ENCODE assay signal across 11 cellular contexts in the genomic region with DNA sequence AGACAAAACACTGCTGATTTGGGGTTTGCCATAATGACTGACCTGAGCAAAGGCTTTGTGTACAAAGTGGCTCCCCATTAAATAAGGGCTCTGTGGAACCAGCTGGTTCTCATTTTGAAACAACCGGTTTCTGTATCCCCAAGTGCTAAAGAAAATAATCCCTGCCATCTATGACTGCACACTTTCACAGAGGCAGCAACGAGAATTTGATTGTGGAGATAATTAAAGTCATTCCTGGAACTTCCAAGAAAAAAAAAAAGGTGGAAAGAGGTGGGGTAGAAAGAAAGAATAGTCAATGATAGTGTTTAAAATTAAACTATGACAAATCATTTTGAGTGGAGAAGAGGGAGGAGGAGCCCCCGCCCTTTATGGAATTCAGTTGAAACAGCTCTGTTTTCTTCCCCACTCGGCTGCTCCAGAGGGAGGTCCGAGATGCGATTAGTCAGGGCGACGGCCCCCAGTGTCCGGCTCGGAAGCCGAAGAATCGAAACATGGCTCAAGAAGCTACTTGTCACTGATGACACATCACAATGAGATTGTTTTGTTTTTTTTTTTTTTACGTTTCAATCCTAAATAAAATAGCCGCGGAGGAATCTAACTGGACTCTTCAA. TPM values are rescaled to one million over a fixed set of nuclear protein-coding genes. Genes with fewer than 3 reads are reported as not detected.
DNase-seq lines count a peak whose midpoint lies in the region; ATAC-seq and TF ChIP-seq lines count a peak whose summit lies in the region.
"Had no signal": no experiment of that assay in that cellular context is flagged by ENCODE, and none has a peak within 500 bp of the region (broad histone marks: within the 10 kb centered on the region; RNA-seq: fewer than 3 reads in every experiment).

No MANE protein-coding gene starts in this region.

- H3K27me3 ChIP-seq in neural cell (ENCODE audit: insufficient read depth, low read depth, low read length): no peaks in the 10 kb centered on the region

- no peak for DNase-seq in AG04449 (ENCODE audit: low read depth, low spot score)
- DNase-seq in NCI-H460 (ENCODE audit: extremely low read depth, low read depth): peak; percentile 43
- DNase-seq in epithelial cell of esophagus (ENCODE audit: low read depth): peak; percentile 32
- DNase-seq in NCI-H1105 treated with DMSO at 0.1 percent for 48 hours (lab: John Stamatoyannopoulos, UW): no peak
- DNase-seq: activated naive CD8-positive, alpha-beta T cell treated with anti-CD3 and anti-CD28 coated beads, Interleukin-2, amount 10 ng/mL, durations not matched to agents 7 days and 5 days had no signal

- H3K9me2 ChIP-seq in neural cell (ENCODE audit: insufficient read depth, low read length): no peaks in the 10 kb centered on the region

- peaks cover 18% of the 10 kb centered on the region for H4K20me1 ChIP-seq in neural cell (ENCODE audit: insufficient read depth)

- peaks cover 6% of the 10 kb centered on the region for H3K36me3 ChIP-seq in neural cell (ENCODE audit: insufficient read depth, low read length)

- TF ChIP-seq EP300 in neural cell (conservative IDR thresholded peaks at IDR 0.05; ENCODE audit: poor library complexity, severe bottlenecking): no peak

- POLR2A ChIA-PET in AG04449 (lab: Yijun Ruan, JAX): interaction anchor here (0.7 to 0.9 kb wide), 2 partner anchors 30 to 85 kb away, joined by 3 read pairs; no protein-coding TSS in a partner anchor

- CTCF ChIA-PET in AG04449 (lab: Yijun Ruan, JAX): interaction anchor here (0.7 to 2.0 kb wide), 7 partner anchors 12 to 365 kb away, joined by 3 to 10 read pairs (median 4); no protein-coding TSS in a partner anchor

- H3K4me3 ChIP-seq in AG04449 (ENCODE audit: low read depth, low read length): peak overlapping the region; percentile 1
- H3K4me3 ChIP-seq in epithelial cell of esophagus (ENCODE audit: low read length): no peak overlapping the region
- H3K4me3 ChIP-seq in neural cell (ENCODE audit: low read length): peak overlapping the region; percentile 43
- H3K4me3 ChIP-seq: lung had no signal

- H3F3A ChIP-seq in neural cell (ENCODE audit: insufficient read depth, low read length, poor library complexity, severe bottlenecking): no peaks in the 10 kb centered on the region

- H3K9me3 ChIP-seq in neural cell (ENCODE audit: low read length): no peaks in the 10 kb centered on the region

- H3K79me2 ChIP-seq in neural cell (replicated peaks; ENCODE audit: insufficient read depth, low read length): peaks cover 24% of the 10 kb centered on the region

- no peak for TF ChIP-seq CTCF in AG04449 (IDR thresholded peaks at IDR 0.05; ENCODE audit: insufficient read depth, low read length, missing control alignments)
- TF ChIP-seq CTCF in epithelial cell of esophagus (IDR thresholded peaks at IDR 0.05; ENCODE audit: insufficient read depth, low read depth, low read length, missing control alignments): no peak
- no peak for TF ChIP-seq CTCF in neural cell (IDR thresholded peaks at IDR 0.05; ENCODE audit: poor library complexity, severe bottlenecking)

- ATAC-seq in GM19395 (IDR thresholded peaks at IDR 0.05; ENCODE audit: unreplicated experiment): no peak
- no peak for ATAC-seq in HG02678 (IDR thresholded peaks at IDR 0.05; ENCODE audit: unreplicated experiment)
- no peak for ATAC-seq in GM19324 (IDR thresholded peaks at IDR 0.05; ENCODE audit: low FRiP score, unreplicated experiment)

- H2AFZ ChIP-seq in neural cell (ENCODE audit: low read depth, low read length): no peak overlapping the region

- no peak for TF ChIP-seq RAD21 in neural cell (conservative IDR thresholded peaks at IDR 0.05)

- peak overlapping the region; percentile 23 for H3K4me2 ChIP-seq in neural cell (ENCODE audit: low read length)

- H3K9ac ChIP-seq in neural cell (ENCODE audit: low read length): no peak overlapping the region

- no peak overlapping the region for H3K27ac ChIP-seq in neural cell (ENCODE audit: low read length)
- H3K27ac ChIP-seq: C4-2B had no signal

TF ChIP-seq in neural cell, 6 proteins besides CTCF, POLR2A, EP300 and RAD21:
- TF ChIP-seq EZH2 (IDR thresholded peaks at IDR 0.05; ENCODE audit: borderline replicate concordance, insufficient read depth, low read length, poor library complexity, severe bottlenecking): no peak
- no peak for TF ChIP-seq SMC3 (conservative IDR thresholded peaks at IDR 0.05; ENCODE audit: poor library complexity)
- no peak for TF ChIP-seq TAF1 (IDR thresholded peaks at IDR 0.05; ENCODE audit: low read depth)
- TF ChIP-seq MXI1 (conservative IDR thresholded peaks at IDR 0.05; ENCODE audit: poor library complexity, severe bottlenecking): no peak
- no peak for TF ChIP-seq POLR2AphosphoS5 (IDR thresholded peaks at IDR 0.05)
- TF ChIP-seq REST (IDR thresholded peaks at IDR 0.05; ENCODE audit: borderline replicate concordance): no peak

RNA-seq across cellular contexts. Expression of gene EBF1, which starts 38.4 kb away (rescaled TPM):
- total RNA-seq in NCI-H460 (2014; rRNA removed; shearing (Covaris generic)): 7.0 and 7.2 TPM in 2 replicates
- 2.6 and 3.9 TPM in 2 replicates for polyA plus RNA-seq in NCI-H460 (2014; cell fraction: nucleus; rRNA removed)
- polyA plus RNA-seq in neural cell: 96.7 and 114 TPM in 2 replicates
- polyA minus RNA-seq in neural cell: 267 and 323 TPM in 2 replicates

Comparison
In these comparisons a context has a peak if more than half of its experiments do, and no peak if none do; other contexts are left out.
1. DNase-seq: peak in NCI-H460 (single experiment) and epithelial cell of esophagus (single experiment); none in AG04449 (single experiment) and NCI-H1105 treated with DMSO at 0.1 percent for 48 hours (single experiment).